ENCODE assay signal across 1 cellular context in genomic region chr20:47355489-47356219, GRCh38.
TF ChIP-seq lines count a peak whose summit lies in the region.

No MANE protein-coding gene starts in this region.

TF ChIP-seq in HepG2, 621 proteins besides CTCF, POLR2A, EP300 and RAD21 (continued from another document):
- 0 out of 2 replicates have a peak, but pooled peaks have one; percentile 2 for TF ChIP-seq ZNF574 (CRISPR knock-in tag; IDR thresholded peaks at IDR 0.05)
- TF ChIP-seq ZNF235 (CRISPR knock-in tag; IDR thresholded peaks at IDR 0.05; ENCODE audit: borderline replicate concordance) = no peak; the same call in 1 of the 2 replicates
